ENCODE assay signal across 8 cellular contexts in genomic region chr17:81890447-81891302, GRCh38. TPM values are rescaled to one million over a fixed set of nuclear protein-coding genes. Genes with fewer than 3 reads are reported as not detected.
A peak's percentile ranks its signal among the peaks of the same experiment; 100 is the strongest.
DNase-seq lines count a peak whose midpoint lies in the region; FAIRE-seq and TF ChIP-seq lines count a peak whose summit lies in the region.

No MANE protein-coding gene starts in this region.

- no peak for TF ChIP-seq EP300 in Ishikawa (IDR thresholded peaks at IDR 0.05; ENCODE audit: borderline replicate concordance)

- peak overlapping the region; percentile 88 for H3K4me3 Mint-ChIP-seq in activated CD4-positive, alpha-beta T cell treated with anti-CD3 and anti-CD28 coated beads, Interleukin-2, amount 10 ng/mL, durations not matched to agents 24 days and 14 days

- in situ Hi-C loops in astrocyte of the cerebellum (cut with HindIII; ENCODE audit: low sequenced_read_pairs): no loop called here

- peaks cover 17% of the 10 kb centered on the region for H3K4me1 Mint-ChIP-seq in activated CD4-positive, alpha-beta T cell treated with anti-CD3 and anti-CD28 coated beads, Interleukin-2, amount 10 ng/mL, durations not matched to agents 24 days and 14 days

- intact Hi-C loops in activated CD4-positive, alpha-beta T cell treated with anti-CD3 and anti-CD28 coated beads, Interleukin-2, amount 10 ng/mL, durations not matched to agents 24 days and 14 days (cut with micrococcal nuclease): loop anchor here (1.0 to 2.0 kb wide), 3 partner anchors 20 to 132 kb away; partner anchors contain the start of genes CENPX and LRRC45

- no peak for TF ChIP-seq RAD21 in Ishikawa (IDR thresholded peaks at IDR 0.05; ENCODE audit: low read depth)

- WGBS in urinary bladder: 9% methylated on average over 69 of the region's 69 CpGs

- H3K27ac ChIP-seq in urinary bladder (ENCODE audit: low read depth): peak overlapping the region; percentile 96

- H3K27me3 Mint-ChIP-seq in activated CD4-positive, alpha-beta T cell treated with anti-CD3 and anti-CD28 coated beads, Interleukin-2, amount 10 ng/mL, durations not matched to agents 24 days and 14 days: no peaks in the 10 kb centered on the region

- peaks cover 48% of the 10 kb centered on the region for H3K36me3 Mint-ChIP-seq in activated CD4-positive, alpha-beta T cell treated with anti-CD3 and anti-CD28 coated beads, Interleukin-2, amount 10 ng/mL, durations not matched to agents 24 days and 14 days (ENCODE audit: low read depth)

- peak overlapping the region; percentile 79 for H3K4me3 ChIP-seq in astrocyte of the cerebellum (ENCODE audit: low read depth, low read length)
- H3K4me3 ChIP-seq in urinary bladder (ENCODE audit: low read depth, low read length): peak overlapping the region; percentile 98

- H3K27ac Mint-ChIP-seq in activated CD4-positive, alpha-beta T cell treated with anti-CD3 and anti-CD28 coated beads, Interleukin-2, amount 10 ng/mL, durations not matched to agents 24 days and 14 days: peak overlapping the region; percentile 94

- peak; percentile 80 for DNase-seq in activated CD4-positive, alpha-beta T cell treated with anti-CD3 and anti-CD28 coated beads, Interleukin-2, amount 10 ng/mL, durations not matched to agents 24 days and 14 days
- no peak for DNase-seq in activated CD4-positive, alpha-beta T cell treated with anti-CD3 and anti-CD28 coated beads for 1 hour
- DNase-seq in astrocyte of the cerebellum (ENCODE audit: low read depth): no peak
- DNase-seq in lung microvascular endothelial cell (ENCODE audit: low read depth in 2 of 2): peak; percentile 47 to 60
- no peak for DNase-seq in urothelium cell line (ENCODE audit: low spot score)
- no peak for DNase-seq in cerebellar nuclear complex (lab: John Stamatoyannopoulos, UW)

- no peaks in the 10 kb centered on the region for H3K9me3 Mint-ChIP-seq in activated CD4-positive, alpha-beta T cell treated with anti-CD3 and anti-CD28 coated beads, Interleukin-2, amount 10 ng/mL, durations not matched to agents 24 days and 14 days

- TF ChIP-seq CTCF in astrocyte of the cerebellum (IDR thresholded peaks at IDR 0.05; ENCODE audit: low read depth, low read length, missing control alignments): no peak

- no peak for FAIRE-seq in urothelium cell line (lab: Jason Lieb, UNC)

- no peaks in the 10 kb centered on the region for H3K4me1 ChIP-seq in urinary bladder (ENCODE audit: insufficient read depth)

- H3K36me3 ChIP-seq in urinary bladder (ENCODE audit: insufficient read depth): no peaks in the 10 kb centered on the region

TF ChIP-seq in Ishikawa, 13 proteins besides CTCF, POLR2A, EP300 and RAD21:
- TF ChIP-seq MAX (IDR thresholded peaks at IDR 0.05): peak; percentile 30; the same call in 1 of the 2 replicates
- no peak for TF ChIP-seq TCF12 (IDR thresholded peaks at IDR 0.05; ENCODE audit: low read depth)

RNA-seq across cellular contexts. Expression of gene ALYREF, which starts 0.7 kb away (rescaled TPM):
- 254 and 264 TPM in 2 replicates for total RNA-seq in activated CD4-positive, alpha-beta T cell treated with anti-CD3 and anti-CD28 coated beads, Interleukin-2, amount 10 ng/mL, durations not matched to agents 24 days and 14 days
- total RNA-seq in lung microvascular endothelial cell (107 and 136 TPM in 2 replicates), urinary bladder (51.3 TPM)
- 47.6 TPM for polyA plus RNA-seq in urinary bladder

RNA-seq across cellular contexts. Expression of gene ANAPC11, which starts 0.8 kb away (rescaled TPM):
- 132 and 135 TPM in 2 replicates for total RNA-seq in activated CD4-positive, alpha-beta T cell treated with anti-CD3 and anti-CD28 coated beads, Interleukin-2, amount 10 ng/mL, durations not matched to agents 24 days and 14 days
- total RNA-seq in lung microvascular endothelial cell (102 and 112 TPM in 2 replicates), urinary bladder (51.6 TPM)
- polyA plus RNA-seq in urinary bladder: 245 TPM

RNA-seq across cellular contexts. Expression of gene NPB, which starts 11.4 kb away (rescaled TPM):
- total RNA-seq in activated CD4-positive, alpha-beta T cell treated with anti-CD3 and anti-CD28 coated beads, Interleukin-2, amount 10 ng/mL, durations not matched to agents 24 days and 14 days: 0.30 and 0.40 TPM in 2 replicates
- under 0.01 TPM in 1 of 2 replicates, not detected in the other for total RNA-seq in lung microvascular endothelial cell
- total RNA-seq in urinary bladder: 0.69 TPM
- polyA plus RNA-seq in urinary bladder: 0.85 TPM

RNA-seq across cellular contexts. Expression of gene ARHGDIA, which starts 19.5 kb away (rescaled TPM):
- total RNA-seq in activated CD4-positive, alpha-beta T cell treated with anti-CD3 and anti-CD28 coated beads, Interleukin-2, amount 10 ng/mL, durations not matched to agents 24 days and 14 days: 697 and 714 TPM in 2 replicates
- total RNA-seq in lung microvascular endothelial cell (91.7 and 92.9 TPM in 2 replicates), urinary bladder (31.0 TPM)
- 277 TPM for polyA plus RNA-seq in urinary bladder

RNA-seq across cellular contexts. Expression of gene PCYT2, which starts 20.5 kb away (rescaled TPM):
- total RNA-seq in activated CD4-positive, alpha-beta T cell treated with anti-CD3 and anti-CD28 coated beads, Interleukin-2, amount 10 ng/mL, durations not matched to agents 24 days and 14 days: 43.0 and 46.5 TPM in 2 replicates
- total RNA-seq in lung microvascular endothelial cell: 24.0 and 27.6 TPM in 2 replicates
- total RNA-seq in urinary bladder: 9.8 TPM
- polyA plus RNA-seq in urinary bladder: 36.0 TPM

Comparison
In these comparisons a context has a peak if more than half of its experiments do, and no peak if none do; other contexts are left out.
1. DNase-seq: peak in activated CD4-positive, alpha-beta T cell treated with anti-CD3 and anti-CD28 coated beads, Interleukin-2, amount 10 ng/mL, durations not matched to agents 24 days and 14 days (single experiment) and lung microvascular endothelial cell (2 of 2); none in activated CD4-positive, alpha-beta T cell treated with anti-CD3 and anti-CD28 coated beads for 1 hour (single experiment), astrocyte of the cerebellum (single experiment), urothelium cell line (single experiment) and cerebellar nuclear complex (0 of 2).